Comparison of ENCODE assay signal across 19 cellular contexts in genomic region chr3:9178697-9179096, GRCh38.
"Had no signal": no experiment of that assay in that cellular context is flagged by ENCODE, and none has a peak within 500 bp of the region (broad histone marks: within the 10 kb centered on the region; RNA-seq: fewer than 3 reads in every experiment).

No MANE protein-coding gene starts in this region.

- H3K9me3 Mint-ChIP-seq: activated B cell treated with CpG ODN at 0.5 μM for 24 hours; activated T-helper 17 cell treated with anti-CD3 and anti-CD28 coated beads, Interleukin-2, amount 50 U/mL, for 72 hours; stimulated activated naive B cell treated with anti-CD40 and anti-IgM and Interleukin-4, amounts not matched to agents 10 μg/mL and 1 μg/mL and 100 μg/mL, for 72 hours had no signal

- H3K4me3 Mint-ChIP-seq: activated B cell treated with CpG ODN at 0.5 μM for 24 hours; activated naive CD8-positive, alpha-beta T cell; activated T-helper 17 cell treated with anti-CD3 and anti-CD28 coated beads, Interleukin-2, amount 50 U/mL, for 72 hours; stimulated activated naive B cell treated with anti-CD40 and anti-IgM and Interleukin-4, amounts not matched to agents 10 μg/mL and 1 μg/mL and 100 μg/mL, for 72 hours; T-helper 17 cell had no signal

- H3K36me3 Mint-ChIP-seq: stimulated activated naive B cell treated with anti-CD40 and anti-IgM and Interleukin-4, amounts not matched to agents 10 μg/mL and 1 μg/mL and 100 μg/mL, for 72 hours had no signal

- H3K27me3 ChIP-seq: colonic mucosa, foreskin keratinocyte, ovary, sigmoid colon, suprapubic skin, upper lobe of left lung had no signal

- H3K9me3 ChIP-seq: colonic mucosa, ovary, sigmoid colon, suprapubic skin, upper lobe of left lung had no signal

- H3K27ac ChIP-seq: cardiac muscle cell, colonic mucosa, foreskin keratinocyte, ovary, sigmoid colon, SK-N-MC, suprapubic skin, upper lobe of left lung had no signal

- H3K4me3 ChIP-seq: cardiac muscle cell, colonic mucosa, ovary, sigmoid colon, SK-N-MC, suprapubic skin, upper lobe of left lung had no signal

- H3K36me3 ChIP-seq: cardiac muscle cell, colonic mucosa, ovary, sigmoid colon, suprapubic skin, upper lobe of left lung had no signal

- H3K27me3 Mint-ChIP-seq: activated B cell treated with CpG ODN at 0.5 μM for 24 hours; activated naive CD8-positive, alpha-beta T cell; activated T-helper 17 cell treated with anti-CD3 and anti-CD28 coated beads, Interleukin-2, amount 50 U/mL, for 72 hours; stimulated activated naive B cell treated with anti-CD40 and anti-IgM and Interleukin-4, amounts not matched to agents 10 μg/mL and 1 μg/mL and 100 μg/mL, for 72 hours; T-helper 17 cell had no signal

- H3K4me1 ChIP-seq: colonic mucosa, sigmoid colon had no signal

- DNase-seq: activated B cell treated with CpG ODN at 0.5 μM for 24 hours; activated CD4-positive, alpha-beta T cell treated with anti-CD3 and anti-CD28 coated beads, Interleukin-2, amount 50 U/mL, for 4 hours; aorta; colonic mucosa; effector CD4-positive, alpha-beta T cell; foreskin keratinocyte; head of caudate nucleus; ovary; sigmoid colon; stimulated activated CD4-positive, alpha-beta T cell treated with anti-CD3 and anti-CD28 coated beads, Interleukin-2, amount 100 ng/mL, for 24 hours; stimulated activated naive B cell treated with anti-CD40 and anti-IgM and Interleukin-4, amounts not matched to agents 10 μg/mL and 1 μg/mL and 100 μg/mL, for 72 hours; T-helper 17 cell; upper lobe of left lung had no signal

- ATAC-seq: activated T-helper 17 cell treated with anti-CD3 and anti-CD28 coated beads, Interleukin-2, amount 50 U/mL, for 72 hours; foreskin keratinocyte; left lobe of liver; stimulated activated naive B cell treated with anti-CD40 and anti-IgM and Interleukin-4, amounts not matched to agents 10 μg/mL and 1 μg/mL and 100 μg/mL, for 72 hours; T-helper 17 cell had no signal

- H3K27ac Mint-ChIP-seq: activated B cell treated with CpG ODN at 0.5 μM for 24 hours; activated naive CD8-positive, alpha-beta T cell; activated T-helper 17 cell treated with anti-CD3 and anti-CD28 coated beads, Interleukin-2, amount 50 U/mL, for 72 hours; stimulated activated naive B cell treated with anti-CD40 and anti-IgM and Interleukin-4, amounts not matched to agents 10 μg/mL and 1 μg/mL and 100 μg/mL, for 72 hours; T-helper 17 cell had no signal
